In genomic region chr13:109315481-109315880, GRCh38 we compare ENCODE assay signal across 8 cellular contexts.
"Had no signal": no experiment of that assay in that cellular context is flagged by ENCODE, and none has a peak within 500 bp of the region (broad histone marks: within the 10 kb centered on the region; RNA-seq: fewer than 3 reads in every experiment).

No MANE protein-coding gene starts in this region.

- H3K27ac ChIP-seq: GM23248 had no signal

- H3K27ac Mint-ChIP-seq: HFFc6 had no signal

- H3K36me3 Mint-ChIP-seq: IgD-negative memory B cell had no signal

- H3K4me1 Mint-ChIP-seq: IgD-negative memory B cell had no signal

- H3K4me3 Mint-ChIP-seq: HFFc6, IgD-negative memory B cell had no signal

- H2AFZ ChIP-seq: GM23248 had no signal

- H3K9ac ChIP-seq: GM23248 had no signal

- H3K4me1 ChIP-seq: HAP-1 had no signal

- DNase-seq: GM23248, GOT3, H7, HFFc6, KBM-7 had no signal

- H3K36me3 ChIP-seq: HAP-1 had no signal

- H3K9me3 ChIP-seq: HAP-1 had no signal

- ATAC-seq: HCT116 had no signal

- H3K4me3 ChIP-seq: GM23248, HAP-1 had no signal
